ENCODE assay signal across 29 cellular contexts in the genomic region with DNA sequence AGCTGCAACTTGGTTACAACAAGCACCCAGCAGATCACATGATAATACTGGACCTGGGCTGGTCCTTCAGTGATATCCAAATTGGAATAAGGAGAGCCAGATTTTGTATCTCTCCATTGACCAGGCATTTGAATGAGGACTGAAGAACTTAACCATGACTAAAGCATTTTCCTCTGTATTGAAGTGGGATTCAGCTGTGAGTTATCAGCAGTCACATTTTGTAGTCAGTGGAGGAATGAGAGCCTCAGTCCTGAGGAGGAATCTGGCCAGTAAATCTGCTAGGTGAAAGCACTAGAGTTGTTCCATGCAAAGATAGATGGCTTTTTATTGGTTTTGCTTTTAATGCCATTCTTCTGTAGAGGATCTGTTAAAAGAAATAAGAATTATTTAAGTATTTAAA.
DNase-seq lines count a peak whose midpoint lies in the region; TF ChIP-seq lines count a peak whose summit lies in the region.
"Had no signal": no experiment of that assay in that cellular context is flagged by ENCODE, and none has a peak within 500 bp of the region (broad histone marks: within the 10 kb centered on the region; RNA-seq: fewer than 3 reads in every experiment).

No MANE protein-coding gene starts in this region.

- CTCF ChIA-PET in GM10248 (lab: Yijun Ruan, JAX) = interaction anchor here (1.2 kb wide), 1 partner anchor 22 kb away, joined by 3 read pairs; no protein-coding TSS in a partner anchor

- H3K4me3 Mint-ChIP-seq in T-helper 2 cell treated with Interferon-gamma antibody and Interleukin-4, amounts not matched to agents 5 μg/mL and 100 μg/mL, for 36 hours = no peak overlapping the region
- H3K4me3 Mint-ChIP-seq: activated naive CD8-positive, alpha-beta T cell treated with anti-CD3 and anti-CD28 coated beads for 36 hours; CD4-positive, alpha-beta T cell; effector memory CD8-positive, alpha-beta T cell; immature natural killer cell; stimulated activated effector memory CD8-positive, alpha-beta T cell treated with anti-CD3 and anti-CD28 coated beads, Interleukin-12 subunit alpha, Interleukin-12 subunit beta, amount 100 ng/mL, for 72 hours had no signal

- no peaks in the 10 kb centered on the region for H3K36me3 Mint-ChIP-seq in T-helper 2 cell treated with Interferon-gamma antibody and Interleukin-4, amounts not matched to agents 5 μg/mL and 100 μg/mL, for 36 hours (ENCODE audit: low read depth)
- H3K36me3 Mint-ChIP-seq: activated naive CD8-positive, alpha-beta T cell treated with anti-CD3 and anti-CD28 coated beads for 36 hours; immature natural killer cell; stimulated activated effector memory CD8-positive, alpha-beta T cell treated with anti-CD3 and anti-CD28 coated beads, Interleukin-12 subunit alpha, Interleukin-12 subunit beta, amount 100 ng/mL, for 72 hours had no signal

- no peak overlapping the region for H3K4me3 ChIP-seq in epithelial cell of proximal tubule (ENCODE audit: low read depth, low read length)
- H3K4me3 ChIP-seq: GM23248, heart right ventricle, lung, skin epidermis, suprapubic skin, uterus had no signal

- H3K27ac Mint-ChIP-seq in T-helper 2 cell treated with Interferon-gamma antibody and Interleukin-4, amounts not matched to agents 5 μg/mL and 100 μg/mL, for 36 hours = no peak overlapping the region
- H3K27ac Mint-ChIP-seq: activated naive CD8-positive, alpha-beta T cell treated with anti-CD3 and anti-CD28 coated beads for 36 hours; CD4-positive, alpha-beta T cell; effector memory CD8-positive, alpha-beta T cell; immature natural killer cell; progenitor cell of endocrine pancreas; stimulated activated effector memory CD8-positive, alpha-beta T cell treated with anti-CD3 and anti-CD28 coated beads, Interleukin-12 subunit alpha, Interleukin-12 subunit beta, amount 100 ng/mL, for 72 hours had no signal

- H3K27me3 Mint-ChIP-seq in T-helper 2 cell treated with Interferon-gamma antibody and Interleukin-4, amounts not matched to agents 5 μg/mL and 100 μg/mL, for 36 hours (ENCODE audit: low read depth) = no peaks in the 10 kb centered on the region
- H3K27me3 Mint-ChIP-seq: activated naive CD8-positive, alpha-beta T cell treated with anti-CD3 and anti-CD28 coated beads for 36 hours; CD4-positive, alpha-beta T cell; effector memory CD8-positive, alpha-beta T cell; progenitor cell of endocrine pancreas had no signal

- peaks cover 41% of the 10 kb centered on the region for H3K9me3 Mint-ChIP-seq in T-helper 2 cell treated with Interferon-gamma antibody and Interleukin-4, amounts not matched to agents 5 μg/mL and 100 μg/mL, for 36 hours

- DNase-seq in HK-2 (ENCODE audit: unreplicated experiment) (peak; percentile 3), RKO (ENCODE audit: low spot score) (peak; percentile 89), epithelial cell of proximal tubule (ENCODE audit: low read depth) (peak; percentile 9), renal cortical epithelial cell (ENCODE audit: low read depth) (peak; percentile 67), cortex of kidney (lab: John Stamatoyannopoulos, UW) (no peak), ACHN (no peak), GM10248 (ENCODE audit: extremely low spot score) (no peak)
- no peak for DNase-seq in T-helper 2 cell treated with Interferon-gamma antibody and Interleukin-4, amounts not matched to agents 5 μg/mL and 100 μg/mL, for 36 hours (ENCODE audit: low spot score)
- DNase-seq: activated CD4-positive, alpha-beta T cell treated with anti-CD3 and anti-CD28 coated beads, Interleukin-2, amount 50 U/mL, for 48 hours; activated CD4-positive, CD25-positive, alpha-beta regulatory T cell; activated naive CD8-positive, alpha-beta T cell treated with anti-CD3 and anti-CD28 coated beads for 36 hours; CD4-positive, alpha-beta T cell; DMS153; effector memory CD8-positive, alpha-beta T cell; GM23248; heart right ventricle; immature natural killer cell; MM.1S; NCI-H1417 treated with DMSO at 0.1 percent for 48 hours; NCI-H510A treated with DMSO at 0.1 percent for 48 hours; NK-92 treated with Interleukin-12 subunit alpha and Interleukin-12 subunit beta, amount 100 ng/mL, for 24 hours; SK-N-SH; stimulated activated CD4-positive, alpha-beta T cell treated with anti-CD3 and anti-CD28 coated beads, Interleukin-1b, Interleukin-23, amount 100 ng/mL, for 48 hours; uterus had no signal

- H3K4me1 Mint-ChIP-seq in T-helper 2 cell treated with Interferon-gamma antibody and Interleukin-4, amounts not matched to agents 5 μg/mL and 100 μg/mL, for 36 hours (ENCODE audit: low read depth) = no peaks in the 10 kb centered on the region
- H3K4me1 Mint-ChIP-seq: activated naive CD8-positive, alpha-beta T cell treated with anti-CD3 and anti-CD28 coated beads for 36 hours; immature natural killer cell; stimulated activated effector memory CD8-positive, alpha-beta T cell treated with anti-CD3 and anti-CD28 coated beads, Interleukin-12 subunit alpha, Interleukin-12 subunit beta, amount 100 ng/mL, for 72 hours had no signal

- in situ Hi-C loops in ACHN (cut with HindIII; ENCODE audit: low pct_ligation_motif_present, low pct_unique_long_range_greater_than_20kb, low sequenced_read_pairs) = no loop called here

- TF ChIP-seq CTCF in epithelial cell of proximal tubule (conservative IDR thresholded peaks at IDR 0.05; ENCODE audit: low read depth, low read length) = no peak
- TF ChIP-seq CTCF in GM10248 (IDR thresholded peaks at IDR 0.05; ENCODE audit: control extremely low read depth, extremely low read depth, low read depth, missing control alignments) = no peak

- POLR2A ChIA-PET in GM10248 (lab: Yijun Ruan, JAX) = no interaction called here

Comparison
In these comparisons a context has a peak if more than half of its experiments do, and no peak if none do; other contexts are left out.
1. DNase-seq: peak in HK-2 (single experiment), RKO (single experiment), epithelial cell of proximal tubule (single experiment) and renal cortical epithelial cell (single experiment); none in cortex of kidney (single experiment), T-helper 2 cell treated with Interferon-gamma antibody and Interleukin-4, amounts not matched to agents 5 μg/mL and 100 μg/mL, for 36 hours (single experiment), ACHN (single experiment) and GM10248 (single experiment).